Comparison of ENCODE assay signal across 14 cellular contexts in the genomic region with DNA sequence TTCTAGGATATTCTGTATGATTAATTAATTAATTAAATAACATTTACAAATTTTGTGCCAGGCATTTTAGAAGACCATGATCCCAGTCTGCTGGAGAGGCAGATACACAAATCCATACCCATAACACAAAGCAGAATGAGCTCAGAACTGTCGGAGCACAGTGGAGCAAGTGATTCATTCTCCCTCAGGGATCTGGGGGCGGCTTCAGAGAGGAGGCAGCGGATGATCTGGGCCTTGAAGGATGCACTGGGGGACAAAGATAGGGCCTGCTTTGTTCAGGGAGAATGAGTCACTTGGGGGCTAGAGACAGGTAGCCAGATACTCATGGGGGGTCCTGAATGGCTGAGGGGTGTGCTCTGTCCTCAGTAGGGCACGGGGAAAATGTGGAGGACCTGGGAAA. TPM values are rescaled to one million over a fixed set of nuclear protein-coding genes. Genes with fewer than 3 reads are reported as not detected.
DNase-seq lines count a peak whose midpoint lies in the region; ATAC-seq, FAIRE-seq and TF ChIP-seq lines count a peak whose summit lies in the region.
"Had no signal": no experiment of that assay in that cellular context is flagged by ENCODE, and none has a peak within 500 bp of the region (broad histone marks: within the 10 kb centered on the region; RNA-seq: fewer than 3 reads in every experiment).

No MANE protein-coding gene starts in this region.

- H3K79me2 ChIP-seq in ACC112 (ENCODE audit: control insufficient read depth, insufficient read depth, low read length, unreplicated experiment), result no peaks in the 10 kb centered on the region
- H3K79me2 ChIP-seq in keratinocyte (ENCODE audit: control insufficient read depth, insufficient read depth, low read length), result no peaks in the 10 kb centered on the region

- H3K4me3 ChIP-seq in ACC112 (ENCODE audit: low read depth, low read length), result no peak overlapping the region
- no peak overlapping the region for H3K4me3 ChIP-seq in keratinocyte (ENCODE audit: control insufficient read depth in 2 of 3, extremely low read depth in 1 of 3, insufficient read depth in 2 of 3, low read depth in 1 of 3, low read length in 3 of 3)
- H3K4me3 ChIP-seq: Peyer's patch had no signal

- H3K27me3 ChIP-seq in ACC112 (ENCODE audit: insufficient read depth, low read length) (no peaks in the 10 kb centered on the region), keratinocyte (ENCODE audit: control insufficient read depth, extremely low read depth, insufficient read depth, low read length) (no peaks in the 10 kb centered on the region)
- H3K27me3 ChIP-seq: Peyer's patch had no signal

- H3K27ac ChIP-seq in ACC112 (ENCODE audit: low read depth, low read length) (peak overlapping the region; percentile 45; the same call in 1 of the 2 replicates), keratinocyte (ENCODE audit: control insufficient read depth, insufficient read depth, low read length) (no peak overlapping the region)
- H3K27ac ChIP-seq: Peyer's patch had no signal

- H3K9ac ChIP-seq in keratinocyte (ENCODE audit: control insufficient read depth, extremely low read depth, insufficient read depth, low read length), result no peak overlapping the region

- H2AFZ ChIP-seq in ACC112 (ENCODE audit: low read length, unreplicated experiment) (no peak overlapping the region), keratinocyte (ENCODE audit: control insufficient read depth, low read length) (no peak overlapping the region)

- no peak overlapping the region for H3K4me2 ChIP-seq in keratinocyte (ENCODE audit: control insufficient read depth, extremely low read depth, insufficient read depth, low read depth, low read length)

- DNase-seq in RCC 7860 (ENCODE audit: low spot score) (peak; percentile 27), dermis blood vessel endothelial cell (peak; percentile 4), keratinocyte (ENCODE audit: low read depth, low spot score) (no peak), SW480 (ENCODE audit: low spot score) (no peak)
- DNase-seq: activated CD4-positive, alpha-beta T cell treated with anti-CD3 and anti-CD28 coated beads, Interleukin-2, amount 50 U/mL, for 4 hours; activated effector memory CD4-positive, alpha-beta T cell treated with Interleukin-2 at 50 U/mL for 16 hours; NCI-H1048; NCI-H510A; Peyer's patch had no signal

- TF ChIP-seq CTCF in keratinocyte (optimal IDR thresholded peaks at IDR 0.05 in 1 of 3, IDR thresholded peaks at IDR 0.05 in 1 of 3, conservative IDR thresholded peaks at IDR 0.05 in 1 of 3; ENCODE audit: extremely low read depth in 1 of 3, insufficient read depth in 2 of 3, low read length in 3 of 3), result no peak

- FAIRE-seq in RCC 7860 (lab: Jason Lieb, UNC) (no peak), keratinocyte (lab: Jason Lieb, UNC) (peak; percentile 76)

- no peaks in the 10 kb centered on the region for H3K9me3 ChIP-seq in keratinocyte (ENCODE audit: control insufficient read depth, low read depth, low read length)
- H3K9me3 ChIP-seq: Peyer's patch had no signal

- dilution Hi-C loops in keratinocyte (cut with MboI; ENCODE audit: extremely low pct_ligation_motif_present, low sequenced_read_pairs), result no loop called here

- H3K4me1 ChIP-seq in ACC112 (ENCODE audit: control insufficient read depth, insufficient read depth, low read length, unreplicated experiment) (peaks cover 56% of the 10 kb centered on the region), keratinocyte (ENCODE audit: control insufficient read depth, extremely low read depth, insufficient read depth, low read length) (peaks cover 34% of the 10 kb centered on the region)

- H3K36me3 ChIP-seq in ACC112 (ENCODE audit: insufficient read depth, low read length) (no peaks in the 10 kb centered on the region), keratinocyte (ENCODE audit: control insufficient read depth in 2 of 2, extremely low read depth in 1 of 2, insufficient read depth in 2 of 2, low read length in 2 of 2) (no peaks in the 10 kb centered on the region)
- H3K36me3 ChIP-seq: Peyer's patch had no signal

- H4K20me1 ChIP-seq in keratinocyte (ENCODE audit: control insufficient read depth, extremely low read depth, insufficient read depth, low read length), result no peaks in the 10 kb centered on the region

- ATAC-seq in GM21367 (IDR thresholded peaks at IDR 0.05; ENCODE audit: unreplicated experiment) (no peak), HG03108 (IDR thresholded peaks at IDR 0.05; ENCODE audit: unreplicated experiment) (no peak), HG03460 (IDR thresholded peaks at IDR 0.05; ENCODE audit: unreplicated experiment) (no peak)

- peaks cover 2% of the 10 kb centered on the region for H3K9me1 ChIP-seq in keratinocyte (ENCODE audit: control insufficient read depth, extremely low read depth, insufficient read depth, low read length)

RNA-seq across cellular contexts. Expression of a gene that starts 50.9 kb away (rescaled TPM):
- total RNA-seq in dermis blood vessel endothelial cell, result under 0.01 TPM in 1 of 2 replicates, not detected in the other
- polyA plus RNA-seq in keratinocyte, result 0.13 to 0.35 TPM (median 0.16 TPM) in 3 replicates
- polyA plus RNA-seq in keratinocyte (2011; ENCODE audit: low read depth), result 0.70 TPM
- 0.21 and 0.26 TPM in 2 replicates for polyA plus RNA-seq in keratinocyte (2011; cell fraction: cytosol; rRNA removed)
- polyA plus RNA-seq in keratinocyte (2011; cell fraction: nucleus; rRNA removed), result 1.2 and 1.6 TPM in 2 replicates
- 0.49 and 0.62 TPM in 2 replicates for polyA plus RNA-seq in keratinocyte (2012; ENCODE audit: low replicate concordance)
- polyA minus RNA-seq in keratinocyte, result 0.45 to 0.59 TPM (median 0.49 TPM) in 3 replicates
- 1.5 TPM for polyA minus RNA-seq in keratinocyte (2011; cell fraction: cytosol; rRNA and poly(A)+ RNA removed)
- polyA minus RNA-seq in keratinocyte (2011; cell fraction: nucleus; rRNA and poly(A)+ RNA removed), result 1.2 and 1.4 TPM in 2 replicates
- total RNA-seq: mononuclear cell had no signal

Comparison
In these comparisons a context has a peak if more than half of its experiments do, and no peak if none do; other contexts are left out.
1. DNase-seq: peak in RCC 7860 (single experiment) and dermis blood vessel endothelial cell (single experiment); none in keratinocyte (single experiment) and SW480 (single experiment).